In genomic region chr18:35481960-35482366, GRCh38 we compare ENCODE assay signal across 22 cellular contexts. TPM values are rescaled to one million over a fixed set of nuclear protein-coding genes. Genes with fewer than 3 reads are reported as not detected.
DNase-seq lines count a peak whose midpoint lies in the region; ATAC-seq, FAIRE-seq and TF ChIP-seq lines count a peak whose summit lies in the region.
"Had no signal": no experiment of that assay in that cellular context is flagged by ENCODE, and none has a peak within 500 bp of the region (broad histone marks: within the 10 kb centered on the region; RNA-seq: fewer than 3 reads in every experiment).

No MANE protein-coding gene starts in this region.

- CTCF ChIA-PET in K562 (lab: Yijun Ruan, JAX; ENCODE audit: low intra/inter-chr PET ratio): no interaction called here

- H3K9me3 ChIP-seq in K562 (replicated peaks; ENCODE audit: control insufficient read depth, insufficient read depth, low read depth, low read length): no peaks in the 10 kb centered on the region
- no peaks in the 10 kb centered on the region for H3K9me3 ChIP-seq in kidney (ENCODE audit: control insufficient read depth in 1 of 2, low read length in 2 of 2)
- H3K9me3 ChIP-seq: testis had no signal

- POLR2A ChIA-PET in K562 (lab: Yijun Ruan, JAX): interaction anchor here (1.2 kb wide), 2 partner anchors 8 to 12 kb away, joined by 5 to 6 read pairs; no protein-coding TSS in a partner anchor

- ATAC-seq in K562: no peak
- ATAC-seq in HG03457 (IDR thresholded peaks at IDR 0.05; ENCODE audit: unreplicated experiment): no peak
- ATAC-seq: activated CD4-positive, alpha-beta T cell treated with anti-CD3 and anti-CD28 coated beads for 36 hours; activated naive CD4-positive, alpha-beta T cell treated with anti-CD3 and anti-CD28 coated beads, Interleukin-2, amount 50 U/mL, for 72 hours; activated T-cell treated with anti-CD3 and anti-CD28 coated beads, Interleukin-2, amount 50 U/mL, for 72 hours; stimulated activated naive B cell treated with anti-CD40 and anti-IgM and Interleukin-4, amounts not matched to agents 10 μg/mL and 1 μg/mL and 100 μg/mL, for 72 hours had no signal

- peak; percentile 34 for DNase-seq in HT-29 (ENCODE audit: low spot score)
- no peak for DNase-seq in K562 (ENCODE audit: extremely low read depth in 1 of 4, low spot score in 3 of 4)
- no peak for DNase-seq in kidney
- DNase-seq in osteocyte (ENCODE audit: extremely low spot score, unreplicated experiment): no peak
- DNase-seq in GM19238 (ENCODE audit: insufficient read length, low spot score): no peak
- DNase-seq in activated CD4-positive, alpha-beta T cell treated with anti-CD3 and anti-CD28 coated beads for 1 hour: no peak
- no peak for DNase-seq in DMS79 (lab: John Stamatoyannopoulos, UW)
- DNase-seq: activated CD4-positive, alpha-beta T cell treated with anti-CD3 and anti-CD28 coated beads for 36 hours; activated T-cell treated with anti-CD3 and anti-CD28 coated beads, Interleukin-2, amount 50 U/mL, for 72 hours; DMS 273 treated with DMSO at 0.1 percent for 48 hours; effector memory CD4-positive, alpha-beta T cell; midbrain; MM.1S; NCI-H146; NCI-H2171; NCI-H524 treated with DMSO at 0.1 percent for 48 hours; stimulated activated CD4-positive, alpha-beta T cell treated with anti-CD3 and anti-CD28 coated beads, Interleukin-2, amount 100 ng/mL, for 24 hours; stimulated activated naive B cell treated with anti-CD40 and anti-IgM and Interleukin-4, amounts not matched to agents 10 μg/mL and 1 μg/mL and 100 μg/mL, for 72 hours; testis had no signal

- H4K20me1 ChIP-seq in K562 (replicated peaks; ENCODE audit: control insufficient read depth, insufficient read depth, low read length): no peaks in the 10 kb centered on the region

- no peak for TF ChIP-seq RAD21 in K562 (CRISPR knock-in tag; conservative IDR thresholded peaks at IDR 0.05 in 1 of 2, IDR thresholded peaks at IDR 0.05 in 1 of 2)

- no peak overlapping the region for H3K4me3 Mint-ChIP-seq in osteocyte (ENCODE audit: unreplicated experiment)
- H3K4me3 Mint-ChIP-seq: activated CD4-positive, alpha-beta T cell treated with anti-CD3 and anti-CD28 coated beads for 36 hours; activated T-cell treated with anti-CD3 and anti-CD28 coated beads, Interleukin-2, amount 50 U/mL, for 72 hours; neural crest cell; stimulated activated naive B cell treated with anti-CD40 and anti-IgM and Interleukin-4, amounts not matched to agents 10 μg/mL and 1 μg/mL and 100 μg/mL, for 72 hours had no signal

- BruUV-seq in K562 (replicated peaks; lab: Mats Ljungman, UMichigan): no TSS peak

- in situ Hi-C loops in K562 (cut with MboI): no loop called here

- H3K4me3 ChIP-seq in K562 (no peak overlapping the region), kidney (ENCODE audit: low read length in 2 of 2) (peak overlapping the region; percentile 30 to 38)
- H3K4me3 ChIP-seq: testis had no signal

- FAIRE-seq in K562 (lab: Jason Lieb, UNC): no peak
- FAIRE-seq in kidney (lab: Jason Lieb, UNC): no peak

- WGBS in K562 (ENCODE audit: insufficient coverage, low coverage, missing lambda C conversion rate): 76% methylated on average over 5 of the region's 5 CpGs

- H3K4me1 Mint-ChIP-seq in osteocyte (ENCODE audit: unreplicated experiment): peaks cover 82% of the 10 kb centered on the region

- intact Hi-C loops in K562 (cut with micrococcal nuclease): no loop called here
- intact Hi-C loops in kidney (cut with DNase I): no loop called here

- no peaks in the 10 kb centered on the region for H3K79me2 ChIP-seq in K562 (ENCODE audit: control insufficient read depth, insufficient read depth, low read length)

- H3K36me3 Mint-ChIP-seq in osteocyte (ENCODE audit: unreplicated experiment): peaks cover 3% of the 10 kb centered on the region

- TF ChIP-seq CTCF in K562 (IDR thresholded peaks at IDR 0.05 in 2 of 3, conservative IDR thresholded peaks at IDR 0.05 in 1 of 3; ENCODE audit: insufficient read depth in 2 of 3, low read depth in 1 of 3, low read length in 3 of 3): no peak
- no peak for TF ChIP-seq CTCF in kidney (IDR thresholded peaks at IDR 0.05; ENCODE audit: borderline replicate concordance, extremely low read depth, insufficient read depth)
- TF ChIP-seq CTCF in osteocyte (IDR thresholded peaks at IDR 0.05): no peak

- no peaks in the 10 kb centered on the region for H3K27me3 ChIP-seq in K562 (ENCODE audit: control insufficient read depth in 2 of 2, insufficient read depth in 2 of 2, low read length in 2 of 2)
- H3K27me3 ChIP-seq: testis had no signal

- no peak overlapping the region for H3K4me2 ChIP-seq in K562 (ENCODE audit: insufficient read depth, low read length)

- H3K27ac ChIP-seq in K562 (ENCODE audit: extremely low read depth, low read depth, low read length) (no peak overlapping the region), kidney (ENCODE audit: low read depth in 2 of 2, low read length in 2 of 2) (peak overlapping the region; percentile 55 to 65)
- H3K27ac ChIP-seq: testis had no signal

- H3K27ac Mint-ChIP-seq in osteocyte (ENCODE audit: unreplicated experiment): peak overlapping the region; percentile 57
- H3K27ac Mint-ChIP-seq: activated CD4-positive, alpha-beta T cell treated with anti-CD3 and anti-CD28 coated beads for 36 hours; activated T-cell treated with anti-CD3 and anti-CD28 coated beads, Interleukin-2, amount 50 U/mL, for 72 hours; stimulated activated naive B cell treated with anti-CD40 and anti-IgM and Interleukin-4, amounts not matched to agents 10 μg/mL and 1 μg/mL and 100 μg/mL, for 72 hours had no signal

- H3K36me3 ChIP-seq in K562 (ENCODE audit: control insufficient read depth, insufficient read depth, low read length): 0 out of 3 replicates have a peak, but pooled peaks cover 4% of the 10 kb centered on the region
- no peaks in the 10 kb centered on the region for H3K36me3 ChIP-seq in kidney (ENCODE audit: control insufficient read depth in 1 of 2, insufficient read depth in 2 of 2, low read length in 2 of 2)

- no peak for TF ChIP-seq EP300 in K562 (IDR thresholded peaks at IDR 0.05; ENCODE audit: low read length)

- H3K9ac ChIP-seq in K562 (ENCODE audit: insufficient read depth in 1 of 2, low read depth in 2 of 2, low read length in 2 of 2): no peak overlapping the region
- no peak overlapping the region for H3K9ac ChIP-seq in kidney (ENCODE audit: low read length in 2 of 2)

- no peak overlapping the region for H2AFZ ChIP-seq in K562 (ENCODE audit: low read depth, low read length)

- no peaks in the 10 kb centered on the region for H3K9me1 ChIP-seq in K562 (ENCODE audit: control insufficient read depth, insufficient read depth, low read length)

- H3K27me3 Mint-ChIP-seq in osteocyte (ENCODE audit: unreplicated experiment): no peaks in the 10 kb centered on the region
- H3K27me3 Mint-ChIP-seq: activated CD4-positive, alpha-beta T cell treated with anti-CD3 and anti-CD28 coated beads for 36 hours; stimulated activated naive B cell treated with anti-CD40 and anti-IgM and Interleukin-4, amounts not matched to agents 10 μg/mL and 1 μg/mL and 100 μg/mL, for 72 hours had no signal

- no peaks in the 10 kb centered on the region; a peak in 1 of 5 replicates for H3K4me1 ChIP-seq in K562 (replicated peaks in 1 of 2; ENCODE audit: control insufficient read depth in 2 of 2, insufficient read depth in 2 of 2, low read length in 2 of 2)
- peaks cover 5 to 21% of the 10 kb centered on the region in 2 donors for H3K4me1 ChIP-seq in kidney (ENCODE audit: control insufficient read depth in 1 of 2, insufficient read depth in 1 of 2, low read depth in 1 of 2, low read length in 2 of 2)
- H3K4me1 ChIP-seq: testis had no signal

- TF ChIP-seq POLR2A in K562 (conservative IDR thresholded peaks at IDR 0.05): no peak

- no peaks in the 10 kb centered on the region for H3K9me3 Mint-ChIP-seq in osteocyte (ENCODE audit: unreplicated experiment)
- H3K9me3 Mint-ChIP-seq: activated T-cell treated with anti-CD3 and anti-CD28 coated beads, Interleukin-2, amount 50 U/mL, for 72 hours; neural crest cell; stimulated activated naive B cell treated with anti-CD40 and anti-IgM and Interleukin-4, amounts not matched to agents 10 μg/mL and 1 μg/mL and 100 μg/mL, for 72 hours had no signal

TF ChIP-seq in K562, 482 proteins besides CTCF, POLR2A, EP300 and RAD21 (continues in another document):
- TF ChIP-seq ZC3H4 (CRISPR knock-in tag; IDR thresholded peaks at IDR 0.05; ENCODE audit: borderline replicate concordance) (no peak), TEAD1 (CRISPR knock-in tag; IDR thresholded peaks at IDR 0.05) (peak in 1 of 2 experiments; percentile 76; a peak in 1 of 4 replicates), FOSL1 (tag; conservative IDR thresholded peaks at IDR 0.05) (peak; percentile 59; the same call in 1 of the 2 replicates), RCOR1 (IDR thresholded peaks at IDR 0.05; ENCODE audit: borderline replicate concordance in 1 of 2, low read depth in 2 of 2, low read length in 2 of 2) (peak in 1 of 2 experiments; percentile 93; a peak in 2 of 4 replicates), CBFA2T3 (IDR thresholded peaks at IDR 0.05) (peak; percentile 60), HNRNPH1 (optimal IDR thresholded peaks at IDR 0.05; ENCODE audit: low read depth, low read length) (no peak), TEAD4 (IDR thresholded peaks at IDR 0.05; ENCODE audit: low read length) (peak; percentile 37; the same call in 1 of the 2 replicates), TEAD4 (CRISPR knock-in tag; IDR thresholded peaks at IDR 0.05; ENCODE audit: borderline replicate concordance) (no peak), KDM1A (IDR thresholded peaks at IDR 0.05) (peak; percentile 91 to 93)

RNA-seq across cellular contexts. Expression of gene INO80C, which starts 15.8 kb away (rescaled TPM):
- total RNA-seq in HT-29 (2014; rRNA removed; shearing (Covaris generic)): 5.1 TPM in 2 replicates
- total RNA-seq in K562 (2011; cell fraction: chromatin; rRNA removed; ENCODE audit: low replicate concordance): 9.7 and 20.7 TPM in 2 replicates
- 18.0 and 20.5 TPM in 2 replicates for total RNA-seq in K562 (2011; cell fraction: nucleolus; rRNA removed)
- total RNA-seq in K562 (2011; cell fraction: nucleoplasm; rRNA removed): 18.2 and 19.3 TPM in 2 replicates
- 14.3 and 19.8 TPM in 2 replicates for total RNA-seq in K562 (2014; rRNA removed)
- 21.4 and 21.6 TPM in 2 replicates for total RNA-seq in K562 (2014; rRNA removed; fragmentation: Illumina TruSeq; extraction: Trizol)
- total RNA-seq in K562 (2015; rRNA removed; fragmentation: Illumina TruSeq; extraction: Trizol): 18.8 and 19.2 TPM in 2 replicates
- total RNA-seq in K562 (2021): 42.1 and 46.6 TPM in 2 replicates
- 33.6 and 34.8 TPM in 2 replicates for polyA plus RNA-seq in K562 (2011; rRNA removed)
- 27.0 and 27.2 TPM in 2 replicates for polyA plus RNA-seq in K562 (2011; cell fraction: cytosol; rRNA removed)
- polyA plus RNA-seq in K562 (2011; cell fraction: nucleus; rRNA removed): 22.8 and 24.3 TPM in 2 replicates
- 25.2 and 34.8 TPM in 2 replicates for polyA plus RNA-seq in K562 (2012)
- 46.6 and 49.8 TPM in 2 replicates for polyA plus RNA-seq in K562 (2014; fragmentation: Illumina TruSeq; extraction: Trizol)
- polyA plus RNA-seq in K562 (2014; fragmentation: Nextera tagmentation; extraction: Ambion mirVana): 10 to 100 TPM; 51.3 to 53.3 TPM
- polyA plus RNA-seq in K562 (2014; rRNA removed): 35.3 and 52.2 TPM in 2 replicates
- polyA minus RNA-seq in K562 (2011; rRNA and poly(A)+ RNA removed): 13.7 and 16.1 TPM in 2 replicates
- 7.3 and 9.1 TPM in 2 replicates for polyA minus RNA-seq in K562 (2011; cell fraction: cytosol; rRNA and poly(A)+ RNA removed)
- 10.4 and 14.7 TPM in 2 replicates for polyA minus RNA-seq in K562 (2011; cell fraction: nucleus; rRNA and poly(A)+ RNA removed)
- total RNA-seq in kidney: 20.9 TPM
- 38.2 TPM for polyA plus RNA-seq in kidney (ENCODE audit: insufficient read depth, low read depth, low replicate concordance)
- total RNA-seq in osteocyte: 27.1 and 30.2 TPM in 2 replicates
